In genomic region chr5:137497396-137498290, GRCh38 we compare ENCODE assay signal across 10 cellular contexts. TPM values are rescaled to one million over a fixed set of nuclear protein-coding genes. Genes with fewer than 3 reads are reported as not detected.
A peak's percentile ranks its signal among the peaks of the same experiment; 100 is the strongest.
DNase-seq lines count a peak whose midpoint lies in the region; ATAC-seq and TF ChIP-seq lines count a peak whose summit lies in the region.
"Had no signal": no experiment of that assay in that cellular context is flagged by ENCODE, and none has a peak within 500 bp of the region (broad histone marks: within the 10 kb centered on the region; RNA-seq: fewer than 3 reads in every experiment).

No MANE protein-coding gene starts in this region.

- intact Hi-C loops in stomach (cut with DNase I; ENCODE audit: low total_unique reads), result loop anchor here (5.0 kb wide), 1 partner anchor 175 kb away; no protein-coding TSS in a partner anchor

- 78% methylated on average over 19 of the region's 22 CpGs for WGBS in hepatocyte (ENCODE audit: low lambda C conversion rate, missing lambda C conversion rate)
- 47 to 70% (median 58%) methylated on average over 20 to 22 of the region's 22 CpGs for WGBS in stomach, 5 donors

- TF ChIP-seq EP300 in stomach (IDR thresholded peaks at IDR 0.05), result no peak

- DNase-seq in hepatocyte (ENCODE audit: low spot score), result no peak
- DNase-seq in stomach, result no peak
- DNase-seq in NCI-H1694 (lab: John Stamatoyannopoulos, UW), result no peak
- DNase-seq in dedifferentiated amniotic fluid mesenchymal stem cell (ENCODE audit: extremely low spot score), result no peak
- DNase-seq: NCI-H1436 had no signal

- no peaks in the 10 kb centered on the region for H4K20me1 ChIP-seq in hepatocyte (ENCODE audit: insufficient read depth, poor library complexity, severe bottlenecking)

- no peaks in the 10 kb centered on the region for H3K9me2 ChIP-seq in hepatocyte (replicated peaks; ENCODE audit: insufficient read depth)

- peaks cover 53% of the 10 kb centered on the region for H3K27me3 ChIP-seq in hepatocyte
- peaks cover 8 to 53% (median 18%) of the 10 kb centered on the region in 3 donors for H3K27me3 ChIP-seq in stomach

- H3K36me3 ChIP-seq in HEK293 (ENCODE audit: control insufficient read depth in 2 of 2, insufficient read depth in 1 of 2, low read length in 2 of 2) (no peaks in the 10 kb centered on the region), hepatocyte (replicated peaks; ENCODE audit: insufficient read depth, low read depth) (no peaks in the 10 kb centered on the region), stomach (no peaks in the 10 kb centered on the region)

- no peaks in the 10 kb centered on the region for H3K9me3 ChIP-seq in HEK293 (ENCODE audit: control insufficient read depth, insufficient read depth, low read depth, low read length)
- no peaks in the 10 kb centered on the region for H3K9me3 ChIP-seq in hepatocyte (ENCODE audit: low read depth)
- no peaks in the 10 kb centered on the region for H3K9me3 ChIP-seq in stomach

- H3K27ac ChIP-seq in HEK293 (ENCODE audit: extremely low read depth, low read depth, low read length) (no peak overlapping the region), VCaP (peak overlapping the region; percentile 83), hepatocyte (no peak overlapping the region), stomach (no peak overlapping the region)

- no peak for TF ChIP-seq CTCF in HEK293 (tag by site-specific recombination; IDR thresholded peaks at IDR 0.05)
- peak; percentile 75 for TF ChIP-seq CTCF in VCaP (conservative IDR thresholded peaks at IDR 0.05)
- no peak for TF ChIP-seq CTCF in hepatocyte (IDR thresholded peaks at IDR 0.05; ENCODE audit: poor library complexity)
- TF ChIP-seq CTCF in stomach (IDR thresholded peaks at IDR 0.05), result no peak

- ATAC-seq in HG02610 (IDR thresholded peaks at IDR 0.05; ENCODE audit: unreplicated experiment) (no peak), HG03354 (IDR thresholded peaks at IDR 0.05; ENCODE audit: poor library complexity, severe bottlenecking, unreplicated experiment) (no peak)
- ATAC-seq: activated CD4-positive, alpha-beta T cell treated with anti-CD3 and anti-CD28 coated beads for 36 hours had no signal

- CTCF ChIA-PET in HEK293 (lab: Yijun Ruan, JAX), result interaction anchor here (0.7 to 4.6 kb wide), 5 partner anchors 123 to 695 kb away, joined by 3 to 55 read pairs (median 4); no protein-coding TSS in a partner anchor

- H3K79me2 ChIP-seq in hepatocyte, result no peaks in the 10 kb centered on the region

- H3K4me3 ChIP-seq in HEK293 (ENCODE audit: low read depth, low read length), result no peak overlapping the region
- no peak overlapping the region for H3K4me3 ChIP-seq in hepatocyte
- H3K4me3 ChIP-seq in stomach, result peak overlapping the region; percentile 40 to 52 (median 47)

- TF ChIP-seq POLR2A in stomach (IDR thresholded peaks at IDR 0.05), result no peak

- no peak overlapping the region for H2AFZ ChIP-seq in hepatocyte

- no peaks in the 10 kb centered on the region for H3K4me1 ChIP-seq in HEK293 (ENCODE audit: control insufficient read depth, insufficient read depth, low read length)
- H3K4me1 ChIP-seq in hepatocyte (ENCODE audit: insufficient read depth), result no peaks in the 10 kb centered on the region
- H3K4me1 ChIP-seq in stomach, result peaks cover 11 to 14% (median 12%) of the 10 kb centered on the region in 4 donors

- POLR2A ChIA-PET in HEK293 (lab: Yijun Ruan, JAX), result no interaction called here

- peak overlapping the region; percentile 99 for H3K4me2 ChIP-seq in hepatocyte

TF ChIP-seq in HEK293, 187 proteins besides CTCF, POLR2A, EP300 and RAD21:
- peak; percentile 80 for TF ChIP-seq PRDM10 (tag by site-specific recombination; IDR thresholded peaks at IDR 0.05)
- TF ChIP-seq ZNF423 (tag by site-specific recombination; IDR thresholded peaks at IDR 0.05), result no peak
- peak; percentile 32; the same call in 1 of the 2 replicates for TF ChIP-seq KLF1 (tag by site-specific recombination; IDR thresholded peaks at IDR 0.05)

RNA-seq across cellular contexts. Expression of gene SPOCK1, which starts 1.5 kb away (rescaled TPM):
- total RNA-seq in hepatocyte (5.6 and 7.7 TPM in 2 replicates), stomach (10 to 100 TPM in 3 of 5 donors, 1 to 10 TPM in 2; 8.4 to 15.6 (median 10.1) TPM)
- polyA plus RNA-seq in hepatocyte (10.0 and 10.1 TPM in 2 replicates), stomach (1 to 10 TPM in 2 of 3 donors, under 1 TPM in 1; 0.46 to 1.5 (median 1.2) TPM)
- total RNA-seq: activated CD4-positive, alpha-beta T cell treated with anti-CD3 and anti-CD28 coated beads for 36 hours had no signal

Comparison
In these comparisons a context has a peak if more than half of its experiments do, and no peak if none do; other contexts are left out.
1. H3K4me3 ChIP-seq: peak in stomach (4 of 4); none in HEK293 (single experiment) and hepatocyte (single experiment).